In genomic region chr17:81217531-81217930, GRCh38 we compare ENCODE assay signal across 33 cellular contexts. TPM values are rescaled to one million over a fixed set of nuclear protein-coding genes. Genes with fewer than 3 reads are reported as not detected.
"Had no signal": no experiment of that assay in that cellular context is flagged by ENCODE, and none has a peak within 500 bp of the region (broad histone marks: within the 10 kb centered on the region; RNA-seq: fewer than 3 reads in every experiment).

No MANE protein-coding gene starts in this region.

- H3K4me3 Mint-ChIP-seq: effector memory CD8-positive, alpha-beta T cell; memory B cell; naive thymus-derived CD4-positive, alpha-beta T cell; nephron progenitor cell; stimulated activated effector memory CD8-positive, alpha-beta T cell treated with anti-CD3 and anti-CD28 coated beads, Interleukin-12 subunit alpha, Interleukin-12 subunit beta, amount 100 ng/mL, for 72 hours had no signal

- H3K27ac Mint-ChIP-seq: effector memory CD8-positive, alpha-beta T cell; memory B cell; naive thymus-derived CD4-positive, alpha-beta T cell; nephron progenitor cell; progenitor cell of endocrine pancreas; stimulated activated effector memory CD8-positive, alpha-beta T cell treated with anti-CD3 and anti-CD28 coated beads, Interleukin-12 subunit alpha, Interleukin-12 subunit beta, amount 100 ng/mL, for 72 hours had no signal

- H2AFZ ChIP-seq: parathyroid adenoma had no signal

- H3K27me3 Mint-ChIP-seq: effector memory CD8-positive, alpha-beta T cell; memory B cell; naive thymus-derived CD4-positive, alpha-beta T cell; progenitor cell of endocrine pancreas had no signal

- ATAC-seq: effector memory CD8-positive, alpha-beta T cell; esophagus mucosa; gastrocnemius medialis; left lobe of liver; naive thymus-derived CD4-positive, alpha-beta T cell; sciatic nerve; stimulated activated effector memory CD8-positive, alpha-beta T cell treated with anti-CD3 and anti-CD28 coated beads, Interleukin-12 subunit alpha, Interleukin-12 subunit beta, amount 100 ng/mL, for 72 hours had no signal

- DNase-seq: cortex of kidney; effector memory CD8-positive, alpha-beta T cell; foreskin fibroblast; gastrocnemius medialis; head of caudate nucleus; kidney; naive thymus-derived CD4-positive, alpha-beta T cell; nephron progenitor cell; stimulated activated CD4-positive, alpha-beta T cell treated with anti-CD3 and anti-CD28 coated beads, Interleukin-2, amount 100 ng/mL, for 24 hours; stimulated activated CD4-positive, alpha-beta T cell treated with anti-CD3 and anti-CD28 coated beads, Interleukin-4, amount 100 ng/mL, for 24 hours; stimulated activated naive CD4-positive, alpha-beta T cell treated with Interleukin-2 at 50 U/mL for 16 hours; stomach; thyroid gland; trophoblast cell had no signal

- FAIRE-seq: endometrium, kidney had no signal

- H3K9me3 Mint-ChIP-seq: effector memory CD8-positive, alpha-beta T cell; memory B cell; naive thymus-derived CD4-positive, alpha-beta T cell; nephron progenitor cell; stimulated activated effector memory CD8-positive, alpha-beta T cell treated with anti-CD3 and anti-CD28 coated beads, Interleukin-12 subunit alpha, Interleukin-12 subunit beta, amount 100 ng/mL, for 72 hours had no signal

- H3K27me3 ChIP-seq: gastrocnemius medialis, neutrophil, stomach, thyroid gland had no signal

- H3K9ac ChIP-seq: parathyroid adenoma had no signal

- H3K9me3 ChIP-seq: gastrocnemius medialis, neutrophil, stomach, thyroid gland had no signal

- H3K4me3 ChIP-seq: gastrocnemius medialis, lung, stomach, thyroid gland had no signal

- H3K27ac ChIP-seq: gastrocnemius medialis, neutrophil, parathyroid adenoma, stomach, thyroid gland had no signal

RNA-seq across cellular contexts. Expression of gene AATK, which starts 51.5 kb away (rescaled TPM):
- polyA plus RNA-seq: naive thymus-derived CD4-positive, alpha-beta T cell had no signal

RNA-seq across cellular contexts. Expression of gene PVALEF, which starts 52.2 kb away (rescaled TPM):
- total RNA-seq: dermis microvascular lymphatic vessel endothelial cell; esophagus mucosa; gastrocnemius medialis; glomerular endothelial cell; kidney; left lobe of liver; liver; lung; mononuclear cell; naive thymus-derived CD4-positive, alpha-beta T cell; omental fat pad; progenitor cell of endocrine pancreas; sciatic nerve; skeletal muscle tissue; stomach; subcutaneous adipose tissue; temporal lobe; thyroid gland; ureter had no signal
- polyA plus RNA-seq: liver; lung; naive thymus-derived CD4-positive, alpha-beta T cell; stomach had no signal
